Comparison of ENCODE assay signal across 21 cellular contexts in the genomic region with DNA sequence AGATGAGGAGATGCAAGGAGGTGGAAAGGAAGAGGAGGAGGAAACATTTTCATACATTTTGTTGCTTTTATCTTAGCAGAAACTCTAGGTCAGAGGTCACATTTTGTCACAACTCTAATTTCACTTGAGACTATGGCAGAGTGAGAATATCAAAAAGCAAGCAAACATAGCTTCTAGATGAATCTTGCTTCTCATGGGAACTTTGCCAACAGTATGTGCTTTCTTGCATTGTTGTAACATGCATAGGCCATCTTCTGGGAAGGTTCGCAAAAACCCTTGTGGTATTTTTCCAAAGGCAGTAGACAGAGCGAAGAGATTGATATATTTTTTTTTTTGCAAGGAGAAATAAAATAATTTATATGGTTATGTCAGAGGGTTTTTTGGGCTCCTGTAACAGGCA.
"Had no signal": no experiment of that assay in that cellular context is flagged by ENCODE, and none has a peak within 500 bp of the region (broad histone marks: within the 10 kb centered on the region; RNA-seq: fewer than 3 reads in every experiment).

No MANE protein-coding gene starts in this region.

- DNase-seq: activated CD4-positive, alpha-beta T cell treated with anti-CD3 and anti-CD28 coated beads for 48 hours; activated CD4-positive, alpha-beta T cell treated with anti-CD3 and anti-CD28 coated beads, Interleukin-2, amount 50 U/mL, for 48 hours; activated CD4-positive, CD25-positive, alpha-beta regulatory T cell treated with anti-CD3 and anti-CD28 coated beads, Interleukin-2, amount 50 U/mL, for 72 hours; activated CD8-positive, alpha-beta memory T cell treated with anti-CD3 and anti-CD28 coated beads, Interleukin-2, amount 10 ng/mL, durations not matched to agents 7 days and 5 days; activated effector memory CD4-positive, alpha-beta T cell treated with anti-CD3 and anti-CD28 coated beads, Interleukin-2, amount 50 U/mL, for 16 hours; activated naive CD4-positive, alpha-beta T cell treated with Interleukin-2 at 50 U/mL for 16 hours; activated naive CD8-positive, alpha-beta T cell treated with anti-CD3 and anti-CD28 coated beads, Interleukin-2, amount 50 U/mL, for 24 hours; activated T-cell treated with anti-CD3 and anti-CD28 coated beads, Interleukin-2, amount 50 U/mL, for 4 hours; amygdala; cerebellar nuclear complex; NCI-H1105 treated with DMSO at 0.1 percent for 48 hours; NCI-H1436 treated with DMSO at 0.1 percent for 48 hours; NCI-H187; NCI-H2081; NCI-H446; NCI-H524; PC-3; SHP77 treated with DMSO at 0.1 percent for 48 hours had no signal

- FAIRE-seq: astrocyte, RCC 7860 had no signal

- H3K27ac ChIP-seq: KMS-11 had no signal

- H3K9ac ChIP-seq: KMS-11 had no signal

- H3K4me2 ChIP-seq: KMS-11 had no signal
